Comparison of ENCODE assay signal across 1 cellular context in genomic region chr1:47690341-47691244, GRCh38.
TF ChIP-seq lines count a peak whose summit lies in the region.

No MANE protein-coding gene starts in this region.

TF ChIP-seq in HEK293, 187 proteins besides CTCF, POLR2A, EP300 and RAD21 (continued from another document and continues in another):
- 0 out of 2 replicates have a peak, but pooled peaks have one; percentile 49 for TF ChIP-seq ZNF791 (tag by site-specific recombination; IDR thresholded peaks at IDR 0.05)
- TF ChIP-seq ZNF610 (tag by site-specific recombination; IDR thresholded peaks at IDR 0.05; ENCODE audit: borderline replicate concordance): no peak
- TF ChIP-seq, protein P1, sequence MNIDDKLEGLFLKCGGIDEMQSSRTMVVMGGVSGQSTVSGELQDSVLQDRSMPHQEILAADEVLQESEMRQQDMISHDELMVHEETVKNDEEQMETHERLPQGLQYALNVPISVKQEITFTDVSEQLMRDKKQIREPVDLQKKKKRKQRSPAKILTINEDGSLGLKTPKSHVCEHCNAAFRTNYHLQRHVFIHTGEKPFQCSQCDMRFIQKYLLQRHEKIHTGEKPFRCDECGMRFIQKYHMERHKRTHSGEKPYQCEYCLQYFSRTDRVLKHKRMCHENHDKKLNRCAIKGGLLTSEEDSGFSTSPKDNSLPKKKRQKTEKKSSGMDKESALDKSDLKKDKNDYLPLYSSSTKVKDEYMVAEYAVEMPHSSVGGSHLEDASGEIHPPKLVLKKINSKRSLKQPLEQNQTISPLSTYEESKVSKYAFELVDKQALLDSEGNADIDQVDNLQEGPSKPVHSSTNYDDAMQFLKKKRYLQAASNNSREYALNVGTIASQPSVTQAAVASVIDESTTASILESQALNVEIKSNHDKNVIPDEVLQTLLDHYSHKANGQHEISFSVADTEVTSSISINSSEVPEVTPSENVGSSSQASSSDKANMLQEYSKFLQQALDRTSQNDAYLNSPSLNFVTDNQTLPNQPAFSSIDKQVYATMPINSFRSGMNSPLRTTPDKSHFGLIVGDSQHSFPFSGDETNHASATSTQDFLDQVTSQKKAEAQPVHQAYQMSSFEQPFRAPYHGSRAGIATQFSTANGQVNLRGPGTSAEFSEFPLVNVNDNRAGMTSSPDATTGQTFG (tag by site-specific recombination; IDR thresholded peaks at IDR 0.05; ENCODE audit: borderline replicate concordance): no peak
- TF ChIP-seq ZNF501 (tag by site-specific recombination; IDR thresholded peaks at IDR 0.05): peak; percentile 81
- TF ChIP-seq ZNF138 (tag by site-specific recombination; IDR thresholded peaks at IDR 0.05; ENCODE audit: borderline replicate concordance): no peak
- peak; percentile 59; the same call in 1 of the 2 replicates for TF ChIP-seq ZNF600 (tag by site-specific recombination; IDR thresholded peaks at IDR 0.05)
- no peak for TF ChIP-seq HOXD13 (CRISPR knock-in tag; IDR thresholded peaks at IDR 0.05; ENCODE audit: borderline replicate concordance)
- TF ChIP-seq ZFP69B (tag by site-specific recombination; IDR thresholded peaks at IDR 0.05): peak; percentile 75
- TF ChIP-seq YY1 (tag by site-specific recombination; IDR thresholded peaks at IDR 0.05): no peak
- peak; percentile 76 for TF ChIP-seq ZNF121 (tag by site-specific recombination; IDR thresholded peaks at IDR 0.05)
- no peak for TF ChIP-seq ZNF645 (tag by site-specific recombination; IDR thresholded peaks at IDR 0.05)
- TF ChIP-seq ZNF114 (tag by site-specific recombination; IDR thresholded peaks at IDR 0.05): no peak
- TF ChIP-seq ZNF23 (tag by site-specific recombination; IDR thresholded peaks at IDR 0.05; ENCODE audit: borderline replicate concordance): no peak
- TF ChIP-seq ZNF266 (tag by site-specific recombination; IDR thresholded peaks at IDR 0.05; ENCODE audit: low read depth): no peak
- TF ChIP-seq ZNF26 (tag by site-specific recombination; IDR thresholded peaks at IDR 0.05): no peak
- no peak for TF ChIP-seq ZNF16 (tag by site-specific recombination; IDR thresholded peaks at IDR 0.05; ENCODE audit: low read depth)
- no peak for TF ChIP-seq ZNF677 (tag by site-specific recombination; IDR thresholded peaks at IDR 0.05)
- TF ChIP-seq, protein P2, sequence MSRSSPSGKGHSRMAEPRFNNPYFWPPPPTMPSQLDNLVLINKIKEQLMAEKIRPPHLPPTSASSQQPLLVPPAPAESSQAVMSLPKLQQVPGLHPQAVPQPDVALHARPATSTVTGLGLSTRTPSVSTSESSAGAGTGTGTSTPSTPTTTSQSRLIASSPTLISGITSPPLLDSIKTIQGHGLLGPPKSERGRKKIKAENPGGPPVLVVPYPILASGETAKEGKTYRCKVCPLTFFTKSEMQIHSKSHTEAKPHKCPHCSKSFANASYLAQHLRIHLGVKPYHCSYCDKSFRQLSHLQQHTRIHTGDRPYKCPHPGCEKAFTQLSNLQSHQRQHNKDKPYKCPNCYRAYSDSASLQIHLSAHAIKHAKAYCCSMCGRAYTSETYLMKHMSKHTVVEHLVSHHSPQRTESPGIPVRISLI (tag by site-specific recombination; IDR thresholded peaks at IDR 0.05): peak; percentile 75
- TF ChIP-seq YY2 (tag by site-specific recombination; IDR thresholded peaks at IDR 0.05): no peak
- 0 out of 2 replicates have a peak, but pooled peaks have one; percentile 37 for TF ChIP-seq SP3 (tag by site-specific recombination; IDR thresholded peaks at IDR 0.05)
- TF ChIP-seq ZNF777 (tag by site-specific recombination; IDR thresholded peaks at IDR 0.05; ENCODE audit: borderline replicate concordance): no peak
- TF ChIP-seq ZFP3 (tag by site-specific recombination; IDR thresholded peaks at IDR 0.05; ENCODE audit: low read depth): no peak
- no peak for TF ChIP-seq ZNF274 (IDR thresholded peaks at IDR 0.05; ENCODE audit: low read length)
- no peak for TF ChIP-seq ZNF274 (tag by site-specific recombination; IDR thresholded peaks at IDR 0.05; ENCODE audit: borderline replicate concordance)
- TF ChIP-seq AEBP2 (tag by site-specific recombination; IDR thresholded peaks at IDR 0.05; ENCODE audit: borderline replicate concordance): no peak
- peak; percentile 89 for TF ChIP-seq KLF16 (tag by site-specific recombination; IDR thresholded peaks at IDR 0.05)
- peak; percentile 12; the same call in 1 of the 2 replicates for TF ChIP-seq RBAK (tag by site-specific recombination; IDR thresholded peaks at IDR 0.05)
- no peak for TF ChIP-seq ZNF174 (tag by site-specific recombination; IDR thresholded peaks at IDR 0.05)
- TF ChIP-seq ZNF416 (tag by site-specific recombination; IDR thresholded peaks at IDR 0.05): no peak
- no peak for TF ChIP-seq ZNF561 (tag by site-specific recombination; IDR thresholded peaks at IDR 0.05; ENCODE audit: borderline replicate concordance)
- TF ChIP-seq ZNF157 (tag by site-specific recombination; IDR thresholded peaks at IDR 0.05): no peak
- TF ChIP-seq ZNF423 (tag by site-specific recombination; IDR thresholded peaks at IDR 0.05): no peak
- no peak for TF ChIP-seq ZNF768 (tag by site-specific recombination; IDR thresholded peaks at IDR 0.05)
- TF ChIP-seq ZNF404 (tag by site-specific recombination; IDR thresholded peaks at IDR 0.05): no peak
- peak; percentile 98 for TF ChIP-seq ZNF24 (tag by site-specific recombination; IDR thresholded peaks at IDR 0.05)
- TF ChIP-seq GLIS1 (tag by site-specific recombination; IDR thresholded peaks at IDR 0.05): peak; percentile 87
- no peak for TF ChIP-seq ZBTB48 (tag by site-specific recombination; IDR thresholded peaks at IDR 0.05)
- TF ChIP-seq ZNF555 (tag by site-specific recombination; conservative IDR thresholded peaks at IDR 0.05): no peak
- no peak for TF ChIP-seq ZNF350 (tag by site-specific recombination; IDR thresholded peaks at IDR 0.05)
- TF ChIP-seq SALL2 (tag by site-specific recombination; IDR thresholded peaks at IDR 0.05; ENCODE audit: borderline replicate concordance): no peak
- TF ChIP-seq ZNF571 (tag by site-specific recombination; IDR thresholded peaks at IDR 0.05): no peak
- TF ChIP-seq, protein P3, sequence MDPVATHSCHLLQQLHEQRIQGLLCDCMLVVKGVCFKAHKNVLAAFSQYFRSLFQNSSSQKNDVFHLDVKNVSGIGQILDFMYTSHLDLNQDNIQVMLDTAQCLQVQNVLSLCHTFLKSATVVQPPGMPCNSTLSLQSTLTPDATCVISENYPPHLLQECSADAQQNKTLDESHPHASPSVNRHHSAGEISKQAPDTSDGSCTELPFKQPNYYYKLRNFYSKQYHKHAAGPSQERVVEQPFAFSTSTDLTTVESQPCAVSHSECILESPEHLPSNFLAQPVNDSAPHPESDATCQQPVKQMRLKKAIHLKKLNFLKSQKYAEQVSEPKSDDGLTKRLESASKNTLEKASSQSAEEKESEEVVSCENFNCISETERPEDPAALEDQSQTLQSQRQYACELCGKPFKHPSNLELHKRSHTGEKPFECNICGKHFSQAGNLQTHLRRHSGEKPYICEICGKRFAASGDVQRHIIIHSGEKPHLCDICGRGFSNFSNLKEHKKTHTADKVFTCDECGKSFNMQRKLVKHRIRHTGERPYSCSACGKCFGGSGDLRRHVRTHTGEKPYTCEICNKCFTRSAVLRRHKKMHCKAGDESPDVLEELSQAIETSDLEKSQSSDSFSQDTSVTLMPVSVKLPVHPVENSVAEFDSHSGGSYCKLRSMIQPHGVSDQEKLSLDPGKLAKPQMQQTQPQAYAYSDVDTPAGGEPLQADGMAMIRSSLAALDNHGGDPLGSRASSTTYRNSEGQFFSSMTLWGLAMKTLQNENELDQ (tag by site-specific recombination; IDR thresholded peaks at IDR 0.05; ENCODE audit: low read depth): no peak
- TF ChIP-seq ZNF324 (tag by site-specific recombination; IDR thresholded peaks at IDR 0.05): peak; percentile 85; the same call in 1 of the 2 replicates
- peak; percentile 89; the same call in 1 of the 2 replicates for TF ChIP-seq SCRT1 (tag by site-specific recombination; IDR thresholded peaks at IDR 0.05; ENCODE audit: borderline replicate concordance)
- TF ChIP-seq, protein P4, sequence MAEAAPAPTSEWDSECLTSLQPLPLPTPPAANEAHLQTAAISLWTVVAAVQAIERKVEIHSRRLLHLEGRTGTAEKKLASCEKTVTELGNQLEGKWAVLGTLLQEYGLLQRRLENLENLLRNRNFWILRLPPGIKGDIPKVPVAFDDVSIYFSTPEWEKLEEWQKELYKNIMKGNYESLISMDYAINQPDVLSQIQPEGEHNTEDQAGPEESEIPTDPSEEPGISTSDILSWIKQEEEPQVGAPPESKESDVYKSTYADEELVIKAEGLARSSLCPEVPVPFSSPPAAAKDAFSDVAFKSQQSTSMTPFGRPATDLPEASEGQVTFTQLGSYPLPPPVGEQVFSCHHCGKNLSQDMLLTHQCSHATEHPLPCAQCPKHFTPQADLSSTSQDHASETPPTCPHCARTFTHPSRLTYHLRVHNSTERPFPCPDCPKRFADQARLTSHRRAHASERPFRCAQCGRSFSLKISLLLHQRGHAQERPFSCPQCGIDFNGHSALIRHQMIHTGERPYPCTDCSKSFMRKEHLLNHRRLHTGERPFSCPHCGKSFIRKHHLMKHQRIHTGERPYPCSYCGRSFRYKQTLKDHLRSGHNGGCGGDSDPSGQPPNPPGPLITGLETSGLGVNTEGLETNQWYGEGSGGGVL (tag by site-specific recombination; IDR thresholded peaks at IDR 0.05): peak; percentile 70
- TF ChIP-seq ZNF223 (tag by site-specific recombination; IDR thresholded peaks at IDR 0.05): no peak
- no peak for TF ChIP-seq BCL11B (tag by site-specific recombination; IDR thresholded peaks at IDR 0.05; ENCODE audit: low read depth)
- peak; percentile 62 for TF ChIP-seq ZNF660 (tag by site-specific recombination; IDR thresholded peaks at IDR 0.05)
- TF ChIP-seq ZSCAN23 (tag by site-specific recombination; IDR thresholded peaks at IDR 0.05): peak; percentile 92
- TF ChIP-seq OVOL3 (tag by site-specific recombination; IDR thresholded peaks at IDR 0.05): peak; percentile 97
- TF ChIP-seq ZFP41 (tag by site-specific recombination; IDR thresholded peaks at IDR 0.05; ENCODE audit: borderline replicate concordance): no peak
- peak; percentile 96 for TF ChIP-seq SCRT2 (tag by site-specific recombination; IDR thresholded peaks at IDR 0.05)
- no peak for TF ChIP-seq ZNF707 (tag by site-specific recombination; IDR thresholded peaks at IDR 0.05)
- TF ChIP-seq, protein P5, sequence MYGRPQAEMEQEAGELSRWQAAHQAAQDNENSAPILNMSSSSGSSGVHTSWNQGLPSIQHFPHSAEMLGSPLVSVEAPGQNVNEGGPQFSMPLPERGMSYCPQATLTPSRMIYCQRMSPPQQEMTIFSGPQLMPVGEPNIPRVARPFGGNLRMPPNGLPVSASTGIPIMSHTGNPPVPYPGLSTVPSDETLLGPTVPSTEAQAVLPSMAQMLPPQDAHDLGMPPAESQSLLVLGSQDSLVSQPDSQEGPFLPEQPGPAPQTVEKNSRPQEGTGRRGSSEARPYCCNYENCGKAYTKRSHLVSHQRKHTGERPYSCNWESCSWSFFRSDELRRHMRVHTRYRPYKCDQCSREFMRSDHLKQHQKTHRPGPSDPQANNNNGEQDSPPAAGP (tag by site-specific recombination; IDR thresholded peaks at IDR 0.05): peak; percentile 99
- TF ChIP-seq MZF1 (tag by site-specific recombination; IDR thresholded peaks at IDR 0.05; ENCODE audit: borderline replicate concordance): peak; percentile 99
- TF ChIP-seq ZNF18 (tag by site-specific recombination; IDR thresholded peaks at IDR 0.05): 0 out of 2 replicates have a peak, but pooled peaks have one; percentile 28
- TF ChIP-seq HOXA7 (CRISPR knock-in tag; IDR thresholded peaks at IDR 0.05; ENCODE audit: borderline replicate concordance): no peak
- TF ChIP-seq WT1 (tag by site-specific recombination; IDR thresholded peaks at IDR 0.05): peak; percentile 87; the same call in 1 of the 2 replicates
